Comparison of ENCODE assay signal across 8 cellular contexts in genomic region chr6:82364087-82365010, GRCh38. TPM values are rescaled to one million over a fixed set of nuclear protein-coding genes. Genes with fewer than 3 reads are reported as not detected.
A peak's percentile ranks its signal among the peaks of the same experiment; 100 is the strongest.
DNase-seq lines count a peak whose midpoint lies in the region; ATAC-seq, FAIRE-seq and TF ChIP-seq lines count a peak whose summit lies in the region.

No MANE protein-coding gene starts in this region.

- 16% methylated on average over 21 of the region's 87 CpGs for WGBS in K562 (ENCODE audit: insufficient coverage, low coverage, missing lambda C conversion rate)

- H3K27ac ChIP-seq in K562 (ENCODE audit: extremely low read depth, low read depth, low read length) (no peak overlapping the region), gastrocnemius medialis (peak overlapping the region; percentile 63 to 75 (median 71))

- H3K36me3 Mint-ChIP-seq in HFFc6 (ENCODE audit: low read depth): peaks cover 25% of the 10 kb centered on the region

- H3K4me3 Mint-ChIP-seq in HFFc6: peak overlapping the region; percentile 99

- ATAC-seq in K562 (peak; percentile 77), gastrocnemius medialis (peak; percentile 45 to 58)

- FAIRE-seq in K562 (lab: Jason Lieb, UNC): no peak

- H3K79me2 ChIP-seq in K562 (ENCODE audit: control insufficient read depth, insufficient read depth, low read length): no peaks in the 10 kb centered on the region

- TF ChIP-seq EP300 in K562 (IDR thresholded peaks at IDR 0.05; ENCODE audit: low read length): no peak

- TF ChIP-seq CTCF in HFFc6 (IDR thresholded peaks at IDR 0.05) (no peak), K562 (IDR thresholded peaks at IDR 0.05 in 2 of 3, conservative IDR thresholded peaks at IDR 0.05 in 1 of 3; ENCODE audit: insufficient read depth in 2 of 3, low read depth in 1 of 3, low read length in 3 of 3) (no peak), gastrocnemius medialis (IDR thresholded peaks at IDR 0.05 in 4 of 5, conservative IDR thresholded peaks at IDR 0.05 in 1 of 5) (no peak)

- peak overlapping the region in 1 of 2 experiments; percentile 13; a peak in 2 of 4 replicates for H3K9ac ChIP-seq in K562 (ENCODE audit: insufficient read depth in 1 of 2, low read depth in 2 of 2, low read length in 2 of 2)

- peak overlapping the region; percentile 77; the same call in 1 of the 2 replicates for H2AFZ ChIP-seq in K562 (ENCODE audit: low read depth, low read length)

- H3K9me3 Mint-ChIP-seq in HFFc6: 0 out of 2 replicates have a peak, but pooled peaks cover 3% of the 10 kb centered on the region

- H3K27me3 Mint-ChIP-seq in HFFc6 (ENCODE audit: insufficient read depth): peaks cover 7% of the 10 kb centered on the region

- in situ Hi-C loops in K562 (cut with MboI): no loop called here
- in situ Hi-C loops in gastrocnemius medialis (cut with MboI; ENCODE audit: low sequenced_read_pairs in 4 of 4): no loop called here

- no peaks in the 10 kb centered on the region for H4K20me1 ChIP-seq in K562 (replicated peaks; ENCODE audit: control insufficient read depth, insufficient read depth, low read length)

- DNase-seq in NCI-H1436 (lab: John Stamatoyannopoulos, UW): peak; percentile 15
- DNase-seq in NCI-H1436 treated with DMSO at 0.1 percent for 48 hours (lab: John Stamatoyannopoulos, UW): no peak
- peak; percentile 60 for DNase-seq in HFFc6
- peak; percentile 49 for DNase-seq in NCI-H748 treated with DMSO at 0.1 percent for 48 hours (lab: John Stamatoyannopoulos, UW)
- DNase-seq in K562 (ENCODE audit: extremely low read depth in 1 of 4, low spot score in 3 of 4): peak in 2 of 4 experiments; percentile 6 to 14
- peak in 1 of 2 donors; percentile 14 for DNase-seq in gastrocnemius medialis
- DNase-seq in GM19240 (ENCODE audit: insufficient read length, low spot score): no peak

- POLR2A ChIA-PET in K562 (lab: Yijun Ruan, JAX): no interaction called here

- H3K9me1 ChIP-seq in K562 (ENCODE audit: control insufficient read depth, insufficient read depth, low read length): no peaks in the 10 kb centered on the region

- H3K4me2 ChIP-seq in K562 (ENCODE audit: insufficient read depth, low read length): peak overlapping the region; percentile 53; the same call in 1 of the 2 replicates

- TF ChIP-seq RAD21 in K562 (CRISPR knock-in tag; conservative IDR thresholded peaks at IDR 0.05 in 1 of 2, IDR thresholded peaks at IDR 0.05 in 1 of 2): no peak

- CTCF ChIA-PET in K562 (lab: Yijun Ruan, JAX; ENCODE audit: low intra/inter-chr PET ratio): interaction anchor here (0.7 kb wide), 1 partner anchor 597 kb away, joined by 4 read pairs; no protein-coding TSS in a partner anchor

- BruUV-seq in K562 (replicated peaks; lab: Mats Ljungman, UMichigan): no TSS peak

- TF ChIP-seq POLR2A in K562 (conservative IDR thresholded peaks at IDR 0.05) (no peak), gastrocnemius medialis (IDR thresholded peaks at IDR 0.05) (no peak)

- H3K4me1 Mint-ChIP-seq in HFFc6 (ENCODE audit: low read depth): peaks cover 65% of the 10 kb centered on the region

- H3K36me3 ChIP-seq in K562 (ENCODE audit: control insufficient read depth, insufficient read depth, low read length): no peaks in the 10 kb centered on the region
- H3K36me3 ChIP-seq in gastrocnemius medialis: no peaks in the 10 kb centered on the region

- H3K4me3 ChIP-seq in K562 (peak overlapping the region; percentile 39), iPS-18c (ENCODE audit: insufficient read depth, low read depth, low read length) (peak overlapping the region; percentile 93), gastrocnemius medialis (peak overlapping the region; percentile 66 to 69 (median 66))

- intact Hi-C loops in K562 (cut with micrococcal nuclease): no loop called here
- intact Hi-C loops in gastrocnemius medialis (cut with DNase I; ENCODE audit: low total_unique reads): no loop called here

- peaks cover 0 to 10% of the 10 kb centered on the region in 2 experiments; a peak in 1 of 5 replicates for H3K27me3 ChIP-seq in K562 (ENCODE audit: control insufficient read depth in 2 of 2, insufficient read depth in 2 of 2, low read length in 2 of 2)
- H3K27me3 ChIP-seq in gastrocnemius medialis: peaks cover 23 to 44% (median 42%) of the 10 kb centered on the region in 3 donors

- H3K27ac Mint-ChIP-seq in HFFc6: peak overlapping the region; percentile 95

- H3K9me3 ChIP-seq in K562 (replicated peaks; ENCODE audit: control insufficient read depth, insufficient read depth, low read depth, low read length) (no peaks in the 10 kb centered on the region), iPS-18c (ENCODE audit: control insufficient read depth, insufficient read depth, low read length) (no peaks in the 10 kb centered on the region), gastrocnemius medialis (no peaks in the 10 kb centered on the region)

- H3K4me1 ChIP-seq in K562 (replicated peaks in 1 of 2; ENCODE audit: control insufficient read depth in 2 of 2, insufficient read depth in 2 of 2, low read length in 2 of 2) (peaks cover 0 to 18% of the 10 kb centered on the region in 2 experiments; a peak in 2 of 5 replicates), gastrocnemius medialis (peaks cover 3 to 9% of the 10 kb centered on the region in 2 donors)

TF ChIP-seq in K562, 482 proteins besides CTCF, POLR2A, EP300 and RAD21:
- no peak for TF ChIP-seq NR2F6 (CRISPR knock-in tag; IDR thresholded peaks at IDR 0.05)
- peak; percentile 13 for TF ChIP-seq PCBP1 (IDR thresholded peaks at IDR 0.05; ENCODE audit: low read depth, low read length, poor library complexity, severe bottlenecking)
- peak; percentile 63 for TF ChIP-seq PRDM10 (IDR thresholded peaks at IDR 0.05; ENCODE audit: partially characterized antibody)
- TF ChIP-seq EGR1 (conservative IDR thresholded peaks at IDR 0.05): peak; percentile 48

RNA-seq across cellular contexts. Expression of gene TPBG, which starts 0.7 kb away (rescaled TPM):
- total RNA-seq in HFFc6 (2021; fragmentation: NEBNext Ultra II Directional; extraction: Animal tissue kit (Norgen Biotek cat#: 25700)): 100 to 1,000 TPM in 1 of 6 experiments, 10 to 100 TPM in 5; 70.0 to 123 (median 84.6) TPM
- total RNA-seq in K562 (2011; cell fraction: chromatin; rRNA removed; ENCODE audit: low replicate concordance): 1.2 and 1.6 TPM in 2 replicates
- 0.83 and 0.92 TPM in 2 replicates for total RNA-seq in K562 (2011; cell fraction: nucleolus; rRNA removed)
- 0.81 and 0.92 TPM in 2 replicates for total RNA-seq in K562 (2011; cell fraction: nucleoplasm; rRNA removed)
- total RNA-seq in K562 (2014; rRNA removed) (0.18 and 0.73 TPM in 2 replicates), K562 (2014; rRNA removed; fragmentation: Illumina TruSeq; extraction: Trizol) (0.18 and 0.57 TPM in 2 replicates), K562 (2015; rRNA removed; fragmentation: Illumina TruSeq; extraction: Trizol) (0.53 and 0.54 TPM in 2 replicates), K562 (2021) (0.65 and 0.66 TPM in 2 replicates), gastrocnemius medialis (1 to 10 TPM; 2.5 to 6.4 (median 3.8) TPM)
- polyA plus RNA-seq in K562 (2011; rRNA removed) (0.28 and 0.36 TPM in 2 replicates), K562 (2014; fragmentation: Illumina TruSeq; extraction: Trizol) (0.48 and 0.78 TPM in 2 replicates), K562 (2014; fragmentation: Nextera tagmentation; extraction: Ambion mirVana) (under 1 TPM; 0.21 to 0.28 TPM), K562 (2014; rRNA removed) (0.88 and 1.3 TPM in 2 replicates)
- 0.12 and 0.43 TPM in 2 replicates for polyA plus RNA-seq in K562 (2011; cell fraction: cytosol; rRNA removed)
- polyA plus RNA-seq in K562 (2011; cell fraction: nucleus; rRNA removed): 1.2 and 2.3 TPM in 2 replicates
- 0.96 and 3.3 TPM in 2 replicates for polyA plus RNA-seq in K562 (2012)
- 0.06 and 0.18 TPM in 2 replicates for polyA minus RNA-seq in K562 (2011; rRNA and poly(A)+ RNA removed)
- polyA minus RNA-seq in K562 (2011; cell fraction: cytosol; rRNA and poly(A)+ RNA removed): 0.67 and 1.6 TPM in 2 replicates
- 0.54 and 0.67 TPM in 2 replicates for polyA minus RNA-seq in K562 (2011; cell fraction: nucleus; rRNA and poly(A)+ RNA removed)

Comparison
In these comparisons a context has a peak if more than half of its experiments do, and no peak if none do; other contexts are left out.
1. DNase-seq: peak in NCI-H1436 (single experiment), HFFc6 (single experiment) and NCI-H748 treated with DMSO at 0.1 percent for 48 hours (single experiment); none in NCI-H1436 treated with DMSO at 0.1 percent for 48 hours (single experiment) and GM19240 (single experiment).
2. H3K4me3 ChIP-seq: peak in every context shown above with its lines; median percentile 93 in iPS-18c; 66 in gastrocnemius medialis; 39 in K562.
3. RNA of gene TPBG, which starts 0.7 kb away (total RNA-seq): 70.0 to 123 TPM in HFFc6; 2.5 to 6.4 TPM in gastrocnemius medialis and 0.18 to 1.6 TPM in K562; every median in the first group is over 4 times any median in the second.